In the genomic region with DNA sequence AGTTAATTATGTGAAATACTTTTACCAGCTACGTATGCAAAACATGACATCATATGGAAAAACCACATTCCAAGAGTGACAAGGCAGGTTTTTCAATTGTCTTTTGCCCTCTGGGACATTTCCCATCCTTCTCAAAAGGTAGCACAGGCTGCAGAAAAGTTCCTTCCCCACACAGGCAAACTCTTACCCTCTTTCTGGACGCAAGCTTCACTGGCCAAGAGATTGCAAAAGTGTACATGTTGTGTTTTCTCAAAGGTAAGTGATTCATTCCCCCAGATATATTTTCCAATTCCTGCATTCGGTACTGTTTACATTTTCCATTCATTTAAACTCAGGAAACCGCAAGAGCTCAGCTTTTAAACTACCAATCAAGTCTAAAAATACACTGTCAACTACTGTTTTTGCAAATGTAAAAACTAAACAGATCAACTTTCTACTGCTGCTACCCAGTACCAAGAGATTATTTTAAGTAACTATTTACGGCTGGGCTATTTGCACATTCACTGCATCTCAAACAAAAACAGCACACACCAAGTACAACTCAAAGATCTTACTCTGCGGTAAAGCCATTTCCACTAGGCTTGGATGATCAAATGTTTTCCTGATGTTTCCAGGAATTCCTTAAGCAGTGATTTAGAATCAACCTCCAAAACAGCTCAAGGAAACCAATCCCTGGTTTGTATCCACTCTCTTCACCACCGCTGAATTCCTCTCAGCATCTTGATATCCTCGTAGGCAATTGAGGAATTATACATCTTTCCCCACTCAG, we compare ENCODE assay signal across 11 cellular contexts.
DNase-seq lines count a peak whose midpoint lies in the region; ATAC-seq and TF ChIP-seq lines count a peak whose summit lies in the region.
"Had no signal": no experiment of that assay in that cellular context is flagged by ENCODE, and none has a peak within 500 bp of the region (broad histone marks: within the 10 kb centered on the region; RNA-seq: fewer than 3 reads in every experiment).

No MANE protein-coding gene starts in this region.

- no peak overlapping the region for H3K27ac ChIP-seq in foreskin keratinocyte
- H3K27ac ChIP-seq in rectal smooth muscle tissue (ENCODE audit: low read depth, low read length) = peak overlapping the region; percentile 57
- H3K27ac ChIP-seq in esophagus squamous epithelium = no peak overlapping the region

- no peaks in the 10 kb centered on the region for H3K27me3 Mint-ChIP-seq in activated CD4-positive, alpha-beta T cell treated with anti-CD3 and anti-CD28 coated beads, Interleukin-2, amount 10 ng/mL, durations not matched to agents 7 days and 5 days

- peaks cover 5% of the 10 kb centered on the region for H3K4me1 Mint-ChIP-seq in activated CD4-positive, alpha-beta T cell treated with anti-CD3 and anti-CD28 coated beads, Interleukin-2, amount 10 ng/mL, durations not matched to agents 7 days and 5 days

- H3K4me3 Mint-ChIP-seq in activated CD4-positive, alpha-beta T cell treated with anti-CD3 and anti-CD28 coated beads, Interleukin-2, amount 10 ng/mL, durations not matched to agents 7 days and 5 days = no peak overlapping the region
- H3K4me3 Mint-ChIP-seq: T-helper 1 cell treated with Interleukin-12 subunit alpha and Interleukin-12 subunit beta and Interleukin-4 antibody, amounts not matched to agents 30 μg/mL and 1 μg/mL, for 36 hours had no signal

- CTCF ChIA-PET in activated CD4-positive, alpha-beta T cell treated with anti-CD3 and anti-CD28 coated beads, Interleukin-2, amount 10 ng/mL, durations not matched to agents 7 days and 5 days (lab: Charles Lee) = interaction anchor here (0.6 to 0.9 kb wide), 2 partner anchors 16 to 1898 kb away, joined by 3 to 4 read pairs; no protein-coding TSS in a partner anchor

- peaks cover 13% of the 10 kb centered on the region for H3K36me3 Mint-ChIP-seq in activated CD4-positive, alpha-beta T cell treated with anti-CD3 and anti-CD28 coated beads, Interleukin-2, amount 10 ng/mL, durations not matched to agents 7 days and 5 days (ENCODE audit: low read depth)

- H3K9me3 ChIP-seq in esophagus squamous epithelium = no peaks in the 10 kb centered on the region

- ATAC-seq in foreskin keratinocyte = peak; percentile 42

- 38 to 53% methylated on average over 8 of the region's 8 CpGs for WGBS in esophagus squamous epithelium, 2 donors

- H3K27ac Mint-ChIP-seq in activated CD4-positive, alpha-beta T cell treated with anti-CD3 and anti-CD28 coated beads, Interleukin-2, amount 10 ng/mL, durations not matched to agents 7 days and 5 days = no peak overlapping the region
- H3K27ac Mint-ChIP-seq: T-helper 1 cell treated with Interleukin-12 subunit alpha and Interleukin-12 subunit beta and Interleukin-4 antibody, amounts not matched to agents 30 μg/mL and 1 μg/mL, for 36 hours had no signal

- H3K9ac ChIP-seq in rectal smooth muscle tissue (ENCODE audit: low read length) = no peak overlapping the region

- intact Hi-C loops in esophagus squamous epithelium (cut with DNase I) = no loop called here

- no peak for TF ChIP-seq POLR2A in esophagus squamous epithelium (IDR thresholded peaks at IDR 0.05)

- TF ChIP-seq CTCF in foreskin keratinocyte (conservative IDR thresholded peaks at IDR 0.05) = no peak
- no peak for TF ChIP-seq CTCF in esophagus squamous epithelium (IDR thresholded peaks at IDR 0.05)

- H3K4me1 ChIP-seq in foreskin keratinocyte (peaks cover 19% of the 10 kb centered on the region), rectal smooth muscle tissue (ENCODE audit: control insufficient read depth, insufficient read depth, low read length) (peaks cover 13% of the 10 kb centered on the region), esophagus squamous epithelium (peaks cover 0 to 22% (median 12%) of the 10 kb centered on the region in 3 donors)

- H3K4me3 ChIP-seq in rectal smooth muscle tissue (ENCODE audit: low read length) (peak overlapping the region; percentile 0), esophagus squamous epithelium (no peak overlapping the region)

- POLR2A ChIA-PET in activated CD4-positive, alpha-beta T cell treated with anti-CD3 and anti-CD28 coated beads, Interleukin-2, amount 10 ng/mL, durations not matched to agents 7 days and 5 days (lab: Charles Lee) = no interaction called here

- H3K36me3 ChIP-seq in rectal smooth muscle tissue (ENCODE audit: control insufficient read depth, insufficient read depth, low read length) (no peaks in the 10 kb centered on the region), esophagus squamous epithelium (no peaks in the 10 kb centered on the region)

- DNase-seq in GM04503 (ENCODE audit: low read depth) (peak; percentile 12), NCI-H69 (lab: John Stamatoyannopoulos, UW) (peak; percentile 35), foreskin keratinocyte (peak in 1 of 2 donors; percentile 46), esophagus squamous epithelium (lab: John Stamatoyannopoulos, UW) (no peak), NCI-H446 treated with DMSO at 0.1 percent for 48 hours (lab: John Stamatoyannopoulos, UW) (no peak), DMS53 (lab: John Stamatoyannopoulos, UW) (no peak)
- DNase-seq in activated CD4-positive, alpha-beta T cell treated with anti-CD3 and anti-CD28 coated beads, Interleukin-2, amount 10 ng/mL, durations not matched to agents 7 days and 5 days = no peak
- DNase-seq: cerebellar nuclear complex; stimulated activated CD4-positive, alpha-beta T cell treated with anti-CD3 and anti-CD28 coated beads, Interleukin-4, amount 100 ng/mL, for 4 hours had no signal

- H3K27me3 ChIP-seq in foreskin keratinocyte (no peaks in the 10 kb centered on the region), rectal smooth muscle tissue (ENCODE audit: control insufficient read depth, insufficient read depth, low read length) (no peaks in the 10 kb centered on the region), esophagus squamous epithelium (no peaks in the 10 kb centered on the region)

- H3K9me3 Mint-ChIP-seq in activated CD4-positive, alpha-beta T cell treated with anti-CD3 and anti-CD28 coated beads, Interleukin-2, amount 10 ng/mL, durations not matched to agents 7 days and 5 days = no peaks in the 10 kb centered on the region
- H3K9me3 Mint-ChIP-seq: T-helper 1 cell treated with Interleukin-12 subunit alpha and Interleukin-12 subunit beta and Interleukin-4 antibody, amounts not matched to agents 30 μg/mL and 1 μg/mL, for 36 hours had no signal

Comparison
In these comparisons a context has a peak if more than half of its experiments do, and no peak if none do; other contexts are left out.
1. DNase-seq: peak in GM04503 (single experiment) and NCI-H69 (single experiment); none in esophagus squamous epithelium (single experiment), activated CD4-positive, alpha-beta T cell treated with anti-CD3 and anti-CD28 coated beads, Interleukin-2, amount 10 ng/mL, durations not matched to agents 7 days and 5 days (single experiment), NCI-H446 treated with DMSO at 0.1 percent for 48 hours (single experiment) and DMS53 (single experiment).